15 cellular contexts compared by ENCODE assay signal in genomic region chr16:72743011-72743761, GRCh38.
DNase-seq lines count a peak whose midpoint lies in the region; ATAC-seq and TF ChIP-seq lines count a peak whose summit lies in the region.
"Had no signal": no experiment of that assay in that cellular context is flagged by ENCODE, and none has a peak within 500 bp of the region (broad histone marks: within the 10 kb centered on the region; RNA-seq: fewer than 3 reads in every experiment).

No MANE protein-coding gene starts in this region.

- ATAC-seq in GM18867 (IDR thresholded peaks at IDR 0.05; ENCODE audit: unreplicated experiment) (peak; percentile 85), GM21717 (IDR thresholded peaks at IDR 0.05; ENCODE audit: unreplicated experiment) (peak; percentile 70), HG03066 (IDR thresholded peaks at IDR 0.05; ENCODE audit: low read depth, unreplicated experiment) (peak; percentile 83), left cardiac atrium (no peak)
- ATAC-seq in activated T-helper 17 cell treated with anti-CD3 and anti-CD28 coated beads, Interleukin-2, amount 50 U/mL, for 72 hours (replicated peaks) = peak; percentile 24

- H3K36me3 ChIP-seq in CD4-positive, alpha-beta memory T cell (ENCODE audit: insufficient read depth, low read length) = no peaks in the 10 kb centered on the region
- H3K36me3 ChIP-seq in OCI-LY7 (ENCODE audit: insufficient read depth, low read length) = no peaks in the 10 kb centered on the region
- H3K36me3 ChIP-seq: ascending aorta had no signal

- H3K79me2 ChIP-seq in OCI-LY7 (ENCODE audit: insufficient read depth, low read depth, low read length) = no peaks in the 10 kb centered on the region

- no peaks in the 10 kb centered on the region for H3K9me3 ChIP-seq in CD4-positive, alpha-beta memory T cell (ENCODE audit: control insufficient read depth in 1 of 2, low read length in 2 of 2)
- H3K9me3 ChIP-seq in OCI-LY7 (ENCODE audit: low read length) = no peaks in the 10 kb centered on the region
- H3K9me3 ChIP-seq: ascending aorta had no signal

- H3K4me1 ChIP-seq in CD4-positive, alpha-beta memory T cell (ENCODE audit: insufficient read depth, low read length) = no peaks in the 10 kb centered on the region
- H3K4me1 ChIP-seq in OCI-LY7 (ENCODE audit: insufficient read depth, low read length, poor library complexity, severe bottlenecking) = no peaks in the 10 kb centered on the region
- H3K4me1 ChIP-seq: ascending aorta had no signal

- no peak overlapping the region for H3K27ac Mint-ChIP-seq in activated T-helper 17 cell treated with anti-CD3 and anti-CD28 coated beads, Interleukin-2, amount 50 U/mL, for 72 hours
- no peak overlapping the region for H3K27ac Mint-ChIP-seq in CD4-positive, alpha-beta memory T cell
- H3K27ac Mint-ChIP-seq: H9; stimulated activated naive B cell treated with anti-CD40 and anti-IgM and Interleukin-4, amounts not matched to agents 10 μg/mL and 1 μg/mL and 100 μg/mL, for 72 hours had no signal

- H3K36me3 Mint-ChIP-seq in activated T-helper 17 cell treated with anti-CD3 and anti-CD28 coated beads, Interleukin-2, amount 50 U/mL, for 72 hours (ENCODE audit: low read depth) = no peaks in the 10 kb centered on the region
- H3K36me3 Mint-ChIP-seq in CD4-positive, alpha-beta memory T cell = no peaks in the 10 kb centered on the region

- H3K4me3 Mint-ChIP-seq in activated T-helper 17 cell treated with anti-CD3 and anti-CD28 coated beads, Interleukin-2, amount 50 U/mL, for 72 hours = no peak overlapping the region
- H3K4me3 Mint-ChIP-seq in CD4-positive, alpha-beta memory T cell = no peak overlapping the region
- H3K4me3 Mint-ChIP-seq: H9; stimulated activated naive B cell treated with anti-CD40 and anti-IgM and Interleukin-4, amounts not matched to agents 10 μg/mL and 1 μg/mL and 100 μg/mL, for 72 hours had no signal

- H3K27ac ChIP-seq in CD4-positive, alpha-beta memory T cell (ENCODE audit: low read depth, low read length) = no peak overlapping the region
- H3K27ac ChIP-seq in OCI-LY7 (ENCODE audit: low read depth, low read length, poor library complexity, severe bottlenecking) = no peak overlapping the region
- H3K27ac ChIP-seq: ascending aorta, C4-2B, RWPE1 had no signal

- CTCF ChIA-PET in CD4-positive, alpha-beta memory T cell (lab: Charles Lee; ENCODE audit: partially characterized antibody) = no interaction called here
- CTCF ChIA-PET in OCI-LY7 (lab: Charles Lee; ENCODE audit: unreplicated experiment) = no interaction called here

- no peaks in the 10 kb centered on the region for H4K20me1 ChIP-seq in OCI-LY7 (ENCODE audit: insufficient read depth, low read length)

- H3K9me2 ChIP-seq in OCI-LY7 (ENCODE audit: insufficient read depth, low read length) = no peaks in the 10 kb centered on the region

- no peak overlapping the region for H2AFZ ChIP-seq in OCI-LY7 (ENCODE audit: low read length)

- intact Hi-C loops in left cardiac atrium (cut with DNase I) = no loop called here
- intact Hi-C loops in posterior cingulate gyrus (cut with DNase I) = no loop called here
- intact Hi-C loops in CD4-positive, alpha-beta memory T cell (cut with micrococcal nuclease) = no loop called here
- intact Hi-C loops in OCI-LY7 (cut with micrococcal nuclease; ENCODE audit: unreplicated experiment) = no loop called here

- no peaks in the 10 kb centered on the region for H3K4me1 Mint-ChIP-seq in activated T-helper 17 cell treated with anti-CD3 and anti-CD28 coated beads, Interleukin-2, amount 50 U/mL, for 72 hours
- no peaks in the 10 kb centered on the region for H3K4me1 Mint-ChIP-seq in CD4-positive, alpha-beta memory T cell

- H3K27me3 ChIP-seq in CD4-positive, alpha-beta memory T cell (ENCODE audit: insufficient read depth, low read length) = no peaks in the 10 kb centered on the region
- H3K27me3 ChIP-seq: ascending aorta had no signal

- TF ChIP-seq CTCF in OCI-LY7 (conservative IDR thresholded peaks at IDR 0.05; ENCODE audit: low read length) = no peak

- no TSS peak for BruUV-seq in OCI-LY7 (replicated peaks; lab: Mats Ljungman, UMichigan)

- no peak overlapping the region for H3K4me2 ChIP-seq in OCI-LY7 (ENCODE audit: low read length)

- H3K4me3 ChIP-seq in CD4-positive, alpha-beta memory T cell (ENCODE audit: low read length in 2 of 2) = no peak overlapping the region
- no peak overlapping the region for H3K4me3 ChIP-seq in OCI-LY7 (ENCODE audit: low read depth, low read length, poor library complexity, severe bottlenecking)
- H3K4me3 ChIP-seq: ascending aorta, lung had no signal

- no peaks in the 10 kb centered on the region for H3K9me3 Mint-ChIP-seq in activated T-helper 17 cell treated with anti-CD3 and anti-CD28 coated beads, Interleukin-2, amount 50 U/mL, for 72 hours
- H3K9me3 Mint-ChIP-seq in CD4-positive, alpha-beta memory T cell = peaks cover 0 to 3% (median 0%) of the 10 kb centered on the region in 8 donors
- H3K9me3 Mint-ChIP-seq: H9; stimulated activated naive B cell treated with anti-CD40 and anti-IgM and Interleukin-4, amounts not matched to agents 10 μg/mL and 1 μg/mL and 100 μg/mL, for 72 hours had no signal

- POLR2A ChIA-PET in CD4-positive, alpha-beta memory T cell (lab: Charles Lee; ENCODE audit: partially characterized antibody) = no interaction called here
- POLR2A ChIA-PET in OCI-LY7 (lab: Charles Lee) = interaction anchor here (0.7 kb wide), 1 partner anchor 54 kb away, joined by 3 read pairs; no protein-coding TSS in a partner anchor

- no peaks in the 10 kb centered on the region for H3K27me3 Mint-ChIP-seq in activated T-helper 17 cell treated with anti-CD3 and anti-CD28 coated beads, Interleukin-2, amount 50 U/mL, for 72 hours
- no peaks in the 10 kb centered on the region for H3K27me3 Mint-ChIP-seq in CD4-positive, alpha-beta memory T cell
- H3K27me3 Mint-ChIP-seq: stimulated activated naive B cell treated with anti-CD40 and anti-IgM and Interleukin-4, amounts not matched to agents 10 μg/mL and 1 μg/mL and 100 μg/mL, for 72 hours had no signal

- DNase-seq in left cardiac atrium (no peak), posterior cingulate gyrus (no peak), OCI-LY7 (ENCODE audit: low spot score) (no peak)
- no peak for DNase-seq in CD4-positive, alpha-beta memory T cell
- DNase-seq: H9; NCI-H2171 treated with DMSO at 0.1 percent for 48 hours; stimulated activated naive B cell treated with anti-CD40 and anti-IgM and Interleukin-4, amounts not matched to agents 10 μg/mL and 1 μg/mL and 100 μg/mL, for 72 hours had no signal

Comparison
In these comparisons a context has a peak if more than half of its experiments do, and no peak if none do; other contexts are left out.
1. ATAC-seq: peak in GM18867 (single experiment), GM21717 (single experiment), HG03066 (single experiment) and activated T-helper 17 cell treated with anti-CD3 and anti-CD28 coated beads, Interleukin-2, amount 50 U/mL, for 72 hours (single experiment); none in left cardiac atrium (0 of 2).